In the genomic region with DNA sequence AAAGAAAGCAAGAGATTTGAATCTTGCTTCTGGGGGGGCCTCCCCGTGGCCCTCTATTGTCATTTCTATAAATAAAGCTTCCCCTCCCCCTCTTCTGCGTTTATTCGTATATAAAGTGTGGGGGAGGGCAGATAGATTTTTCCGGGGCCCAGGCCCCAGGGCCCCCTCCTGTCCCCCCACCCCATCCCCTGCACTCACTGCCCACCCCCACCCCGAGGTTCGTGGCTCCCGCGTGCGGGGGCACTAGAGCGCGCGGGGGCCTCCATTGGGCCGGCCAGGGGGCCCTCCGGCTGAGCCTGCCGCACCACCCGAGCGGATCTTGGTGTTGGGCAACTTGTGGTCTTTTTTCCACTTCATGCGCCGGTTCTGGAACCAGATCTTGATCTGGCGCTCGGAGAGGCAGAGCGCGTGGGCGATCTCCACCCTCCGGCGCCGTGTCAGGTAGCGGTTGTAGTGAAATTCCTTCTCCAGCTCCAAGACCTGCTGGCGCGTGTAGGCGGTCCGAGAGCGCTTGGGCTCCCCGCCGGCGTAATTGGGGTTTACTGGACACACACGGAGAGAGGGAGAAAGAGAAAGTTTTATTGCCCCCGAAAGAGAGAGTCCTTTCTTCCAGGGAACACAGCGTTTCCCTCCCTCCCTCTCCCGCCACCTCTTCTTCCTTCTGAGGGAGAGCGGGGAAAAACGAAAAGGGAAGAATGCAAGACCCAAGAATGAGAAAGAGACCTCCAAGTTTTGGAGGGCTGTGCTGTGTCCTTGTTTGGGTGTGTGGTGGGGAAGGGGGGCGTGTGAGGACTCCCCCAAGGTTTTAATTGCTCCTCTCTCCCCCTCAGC, we compare ENCODE assay signal across 9 cellular contexts. TPM values are rescaled to one million over a fixed set of nuclear protein-coding genes. Genes with fewer than 3 reads are reported as not detected.
A peak's percentile ranks its signal among the peaks of the same experiment; 100 is the strongest.
DNase-seq lines count a peak whose midpoint lies in the region; ATAC-seq and TF ChIP-seq lines count a peak whose summit lies in the region.
"Had no signal": no experiment of that assay in that cellular context is flagged by ENCODE, and none has a peak within 500 bp of the region (broad histone marks: within the 10 kb centered on the region; RNA-seq: fewer than 3 reads in every experiment).

No MANE protein-coding gene starts in this region.

- TF ChIP-seq CTCF in WERI-Rb-1 (IDR thresholded peaks at IDR 0.05; ENCODE audit: low read depth, low read length), result no peak

- H3K36me3 ChIP-seq in KOPT-K1 (ENCODE audit: insufficient read depth, low read length) (peaks cover 12% of the 10 kb centered on the region), WERI-Rb-1 (no peaks in the 10 kb centered on the region)

- H3K4me1 Mint-ChIP-seq in central memory CD8-positive, alpha-beta T cell, result peaks cover 15% of the 10 kb centered on the region
- peaks cover 37 to 40% of the 10 kb centered on the region in 2 donors for H3K4me1 Mint-ChIP-seq in natural killer cell treated with Interleukin-12 subunit alpha and Interleukin-12 subunit beta and Interleukin-15 and Interleukin-18, amount 100 ng/mL, for 72 hours (ENCODE audit: low read depth in 2 of 2)

- peaks cover 93% of the 10 kb centered on the region for H3K27me3 ChIP-seq in WERI-Rb-1 (ENCODE audit: insufficient read depth, low read depth, severe bottlenecking)

- DNase-seq in CD1c-positive myeloid dendritic cell (ENCODE audit: extremely low spot score), result peak; percentile 11
- no peak for DNase-seq in central memory CD8-positive, alpha-beta T cell (ENCODE audit: low spot score in 2 of 2)
- DNase-seq in natural killer cell treated with Interleukin-12 subunit alpha and Interleukin-12 subunit beta and Interleukin-15 and Interleukin-18, amount 100 ng/mL, for 72 hours (ENCODE audit: low spot score), result no peak
- no peak for DNase-seq in MV-4-11 (lab: John Stamatoyannopoulos, UW)
- no peak for DNase-seq in WERI-Rb-1
- no peak for DNase-seq in NOMO-1 (lab: John Stamatoyannopoulos, UW; ENCODE audit: unreplicated experiment in 2 of 2)
- DNase-seq in AG20443 (ENCODE audit: low spot score), result no peak

- H3K9me3 ChIP-seq in KOPT-K1 (ENCODE audit: insufficient read depth, low read length, poor library complexity, severe bottlenecking), result no peaks in the 10 kb centered on the region
- peaks cover 9% of the 10 kb centered on the region for H3K9me3 ChIP-seq in WERI-Rb-1 (ENCODE audit: severe bottlenecking)

- H3K27ac Mint-ChIP-seq in central memory CD8-positive, alpha-beta T cell (ENCODE audit: low read depth), result no peak overlapping the region
- peak overlapping the region; percentile 70 to 84 for H3K27ac Mint-ChIP-seq in natural killer cell treated with Interleukin-12 subunit alpha and Interleukin-12 subunit beta and Interleukin-15 and Interleukin-18, amount 100 ng/mL, for 72 hours

- peak overlapping the region; percentile 90 for H3K4me3 Mint-ChIP-seq in central memory CD8-positive, alpha-beta T cell
- peak overlapping the region; percentile 93 for H3K4me3 Mint-ChIP-seq in natural killer cell treated with Interleukin-12 subunit alpha and Interleukin-12 subunit beta and Interleukin-15 and Interleukin-18, amount 100 ng/mL, for 72 hours

- H3K4me3 ChIP-seq in WERI-Rb-1 (ENCODE audit: low read depth, low read length), result no peak overlapping the region

- peaks cover 31% of the 10 kb centered on the region for H3K27me3 Mint-ChIP-seq in central memory CD8-positive, alpha-beta T cell
- peaks cover 12% of the 10 kb centered on the region in 2 donors for H3K27me3 Mint-ChIP-seq in natural killer cell treated with Interleukin-12 subunit alpha and Interleukin-12 subunit beta and Interleukin-15 and Interleukin-18, amount 100 ng/mL, for 72 hours

- ATAC-seq in central memory CD8-positive, alpha-beta T cell (replicated peaks; ENCODE audit: extremely low read depth, poor library complexity, severe bottlenecking), result no peak
- ATAC-seq in natural killer cell treated with Interleukin-12 subunit alpha and Interleukin-12 subunit beta and Interleukin-15 and Interleukin-18, amount 100 ng/mL, for 72 hours, result no peak

- H3K9me3 Mint-ChIP-seq in central memory CD8-positive, alpha-beta T cell, result no peaks in the 10 kb centered on the region
- H3K9me3 Mint-ChIP-seq in natural killer cell treated with Interleukin-12 subunit alpha and Interleukin-12 subunit beta and Interleukin-15 and Interleukin-18, amount 100 ng/mL, for 72 hours, result no peaks in the 10 kb centered on the region

- H3K36me3 Mint-ChIP-seq in central memory CD8-positive, alpha-beta T cell (ENCODE audit: insufficient read depth), result peaks cover 10% of the 10 kb centered on the region
- no peaks in the 10 kb centered on the region for H3K36me3 Mint-ChIP-seq in natural killer cell treated with Interleukin-12 subunit alpha and Interleukin-12 subunit beta and Interleukin-15 and Interleukin-18, amount 100 ng/mL, for 72 hours

- peak overlapping the region; percentile 81 for H3K27ac ChIP-seq in KOPT-K1 (ENCODE audit: low read depth, low read length, poor library complexity, severe bottlenecking)
- H3K27ac ChIP-seq in WERI-Rb-1, result no peak overlapping the region

RNA-seq across cellular contexts. Expression of a gene that starts 1.5 kb away (rescaled TPM):
- 1 to 10 TPM; 6.9 to 8.2 TPM for total RNA-seq in natural killer cell treated with Interleukin-12 subunit alpha and Interleukin-12 subunit beta and Interleukin-15 and Interleukin-18, amount 100 ng/mL, for 72 hours

RNA-seq across cellular contexts. Expression of a gene that starts 13.3 kb away (rescaled TPM):
- total RNA-seq in natural killer cell treated with Interleukin-12 subunit alpha and Interleukin-12 subunit beta and Interleukin-15 and Interleukin-18, amount 100 ng/mL, for 72 hours, result 10 to 100 TPM in 1 of 2 donors, 1 to 10 TPM in 1; 9.0 to 15.4 TPM

RNA-seq across cellular contexts. Expression of a gene that starts 16.9 kb away (rescaled TPM):
- under 1 TPM in 1 of 2 donors, not detected in 1; 0.70 TPM for total RNA-seq in natural killer cell treated with Interleukin-12 subunit alpha and Interleukin-12 subunit beta and Interleukin-15 and Interleukin-18, amount 100 ng/mL, for 72 hours

RNA-seq across cellular contexts. Expression of a gene that starts 28.1 kb away (rescaled TPM):
- 1 to 10 TPM; 1.9 to 2.2 TPM for total RNA-seq in natural killer cell treated with Interleukin-12 subunit alpha and Interleukin-12 subunit beta and Interleukin-15 and Interleukin-18, amount 100 ng/mL, for 72 hours

RNA-seq across cellular contexts. Expression of a gene that starts 31.8 kb away (rescaled TPM):
- 10 to 100 TPM; 20.8 to 30.0 TPM for total RNA-seq in natural killer cell treated with Interleukin-12 subunit alpha and Interleukin-12 subunit beta and Interleukin-15 and Interleukin-18, amount 100 ng/mL, for 72 hours
- total RNA-seq: NCI-H460 had no signal
